8 cellular contexts compared by ENCODE assay signal in genomic region chr4:139555705-139556070, GRCh38. TPM values are rescaled to one million over a fixed set of nuclear protein-coding genes. Genes with fewer than 3 reads are reported as not detected.
DNase-seq lines count a peak whose midpoint lies in the region; ATAC-seq, FAIRE-seq and TF ChIP-seq lines count a peak whose summit lies in the region.

No MANE protein-coding gene starts in this region.

- H3K4me3 ChIP-seq in A549, result peak overlapping the region; percentile 88
- peak overlapping the region; percentile 79 to 80 for H3K4me3 ChIP-seq in right atrium auricular region
- peak overlapping the region; percentile 65 to 98 (median 87) for H3K4me3 ChIP-seq in gastrocnemius medialis

- H3K4me1 ChIP-seq in A549 (peaks cover 57% of the 10 kb centered on the region), right atrium auricular region (peaks cover 0 to 67% of the 10 kb centered on the region in 2 donors), gastrocnemius medialis (peaks cover 41 to 51% of the 10 kb centered on the region in 2 donors)

- CTCF ChIA-PET in A549 (lab: Yijun Ruan, JAX), result interaction anchor here (0.9 to 2.8 kb wide), 6 partner anchors 24 to 101 kb away, joined by 3 to 13 read pairs (median 5); no protein-coding TSS in a partner anchor

- peaks cover 21% of the 10 kb centered on the region for H3K27me3 Mint-ChIP-seq in activated naive CD8-positive, alpha-beta T cell treated with anti-CD3 and anti-CD28 coated beads, Interleukin-2, amount 50 U/mL, for 24 hours

- no peaks in the 10 kb centered on the region for H3K36me3 ChIP-seq in right atrium auricular region
- no peaks in the 10 kb centered on the region for H3K36me3 ChIP-seq in gastrocnemius medialis

- in situ Hi-C loops in gastrocnemius medialis (cut with MboI; ENCODE audit: low sequenced_read_pairs in 4 of 4), result no loop called here

- H3K27me3 ChIP-seq in right atrium auricular region (no peaks in the 10 kb centered on the region), gastrocnemius medialis (no peaks in the 10 kb centered on the region)

- intact Hi-C loops in gastrocnemius medialis (cut with DNase I; ENCODE audit: low total_unique reads), result loop anchor here (1.0 to 5.0 kb wide), 8 partner anchors 22 to 597 kb away; partner anchors contain the start of genes ELF2, MAML3, NOCT and RAB33B

- ATAC-seq in A549 (peak; percentile 25 to 44), GM18858 (IDR thresholded peaks at IDR 0.05; ENCODE audit: unreplicated experiment) (peak; percentile 9), HG03469 (IDR thresholded peaks at IDR 0.05; ENCODE audit: unreplicated experiment) (peak; percentile 7), gastrocnemius medialis (peak; percentile 26 to 35), HG03135 (IDR thresholded peaks at IDR 0.05; ENCODE audit: unreplicated experiment) (no peak)
- peak; percentile 7 for ATAC-seq in activated naive CD8-positive, alpha-beta T cell treated with anti-CD3 and anti-CD28 coated beads, Interleukin-2, amount 50 U/mL, for 24 hours

- DNase-seq in A549 (ENCODE audit: low read depth in 1 of 2, low spot score in 1 of 2), result no peak
- DNase-seq in activated naive CD8-positive, alpha-beta T cell treated with anti-CD3 and anti-CD28 coated beads, Interleukin-2, amount 50 U/mL, for 24 hours, result no peak
- peak; percentile 65 for DNase-seq in right atrium auricular region (ENCODE audit: low spot score)
- peak; percentile 17 to 49 for DNase-seq in gastrocnemius medialis
- no peak for DNase-seq in NCI-H187 treated with DMSO at 0.1 percent for 48 hours (lab: John Stamatoyannopoulos, UW)

- POLR2A ChIA-PET in A549 (lab: Yijun Ruan, JAX), result interaction anchor here (1.3 to 2.0 kb wide), 5 partner anchors 41 to 465 kb away, joined by 3 to 7 read pairs (median 5); no protein-coding TSS in a partner anchor

- TF ChIP-seq CTCF in A549 (IDR thresholded peaks at IDR 0.05) (no peak), right atrium auricular region (IDR thresholded peaks at IDR 0.05) (no peak), gastrocnemius medialis (IDR thresholded peaks at IDR 0.05 in 4 of 5, conservative IDR thresholded peaks at IDR 0.05 in 1 of 5) (peak in 1 of 5 experiments; percentile 2)

- H3K4me3 Mint-ChIP-seq in activated naive CD8-positive, alpha-beta T cell treated with anti-CD3 and anti-CD28 coated beads, Interleukin-2, amount 50 U/mL, for 24 hours, result peak overlapping the region; percentile 89

- no peak for FAIRE-seq in A549 (lab: Jason Lieb, UNC)

- TF ChIP-seq POLR2A in A549 (IDR thresholded peaks at IDR 0.05; ENCODE audit: low read length) (no peak), gastrocnemius medialis (IDR thresholded peaks at IDR 0.05) (no peak)

- peak overlapping the region; percentile 91 for H3K27ac Mint-ChIP-seq in activated naive CD8-positive, alpha-beta T cell treated with anti-CD3 and anti-CD28 coated beads, Interleukin-2, amount 50 U/mL, for 24 hours

- peak overlapping the region; percentile 84 for H3K4me2 ChIP-seq in A549

- 0% methylated on average over 1 of the region's 49 CpGs for WGBS in A549 (ENCODE audit: missing lambda C conversion rate)

- H3K9me3 Mint-ChIP-seq in activated naive CD8-positive, alpha-beta T cell treated with anti-CD3 and anti-CD28 coated beads, Interleukin-2, amount 50 U/mL, for 24 hours, result no peaks in the 10 kb centered on the region

- H3K36me3 Mint-ChIP-seq in activated naive CD8-positive, alpha-beta T cell treated with anti-CD3 and anti-CD28 coated beads, Interleukin-2, amount 50 U/mL, for 24 hours (ENCODE audit: low read depth), result peaks cover 3% of the 10 kb centered on the region

- TF ChIP-seq RAD21 in A549 (conservative IDR thresholded peaks at IDR 0.05 in 1 of 2, IDR thresholded peaks at IDR 0.05 in 1 of 2), result no peak

- no peaks in the 10 kb centered on the region for H3K9me3 ChIP-seq in A549
- no peaks in the 10 kb centered on the region for H3K9me3 ChIP-seq in right atrium auricular region
- no peaks in the 10 kb centered on the region for H3K9me3 ChIP-seq in gastrocnemius medialis

- peaks cover 44% of the 10 kb centered on the region for H3K4me1 Mint-ChIP-seq in activated naive CD8-positive, alpha-beta T cell treated with anti-CD3 and anti-CD28 coated beads, Interleukin-2, amount 50 U/mL, for 24 hours

- TF ChIP-seq EP300 in A549 (IDR thresholded peaks at IDR 0.05), result no peak

- peak overlapping the region; percentile 98 to 99 for H3K27ac ChIP-seq in A549
- peak overlapping the region; percentile 94 to 98 for H3K27ac ChIP-seq in right atrium auricular region
- peak overlapping the region; percentile 96 to 99 (median 98) for H3K27ac ChIP-seq in gastrocnemius medialis

TF ChIP-seq in A549, 52 proteins besides CTCF, POLR2A, EP300 and RAD21:
- TF ChIP-seq HOXA7 (CRISPR knock-in tag; IDR thresholded peaks at IDR 0.05) (no peak), CBX8 (IDR thresholded peaks at IDR 0.05) (no peak), CEBPB (IDR thresholded peaks at IDR 0.05) (peak; percentile 74 to 87), BHLHE40 (IDR thresholded peaks at IDR 0.05; ENCODE audit: low read depth, low read length) (no peak), ZSCAN20 (CRISPR knock-in tag; IDR thresholded peaks at IDR 0.05) (no peak)

RNA-seq across cellular contexts. Expression of gene SETD7, which starts 0.3 kb away (rescaled TPM):
- polyA plus RNA-seq in A549 (2011; rRNA removed), result 30.6 and 41.3 TPM in 2 replicates
- polyA plus RNA-seq in A549 (2012; cell fraction: cytosol; rRNA removed), result 9.1 and 12.1 TPM in 2 replicates
- 5.3 and 12.2 TPM in 2 replicates for polyA plus RNA-seq in A549 (2012; cell fraction: nucleus; rRNA removed)
- polyA plus RNA-seq in A549 (2017; fragmentation: RNase III; extraction: RNeasy Plus Mini Kit Qiagen cat#74134 plus additional on column Dnase treatment), result 39.1 to 43.4 TPM (median 39.3 TPM) in 3 replicates
- 41.5 and 42.8 TPM in 2 replicates for polyA minus RNA-seq in A549 (2011; rRNA and poly(A)+ RNA removed)
- 10 to 100 TPM; 51.8 to 69.5 TPM for total RNA-seq in right atrium auricular region
- 100 to 1,000 TPM in 3 of 4 donors, 10 to 100 TPM in 1; 73.1 to 134 (median 113) TPM for total RNA-seq in gastrocnemius medialis

Comparison
In these comparisons a context has a peak if more than half of its experiments do, and no peak if none do; other contexts are left out.
1. DNase-seq: peak in right atrium auricular region (single experiment) and gastrocnemius medialis (2 of 2); none in A549 (0 of 2), activated naive CD8-positive, alpha-beta T cell treated with anti-CD3 and anti-CD28 coated beads, Interleukin-2, amount 50 U/mL, for 24 hours (single experiment) and NCI-H187 treated with DMSO at 0.1 percent for 48 hours (single experiment).
2. Peak in every context shown above with its lines, with median percentiles within 50 percentile points of each other: H3K27ac ChIP-seq and H3K4me3 ChIP-seq.